In the genomic region with DNA sequence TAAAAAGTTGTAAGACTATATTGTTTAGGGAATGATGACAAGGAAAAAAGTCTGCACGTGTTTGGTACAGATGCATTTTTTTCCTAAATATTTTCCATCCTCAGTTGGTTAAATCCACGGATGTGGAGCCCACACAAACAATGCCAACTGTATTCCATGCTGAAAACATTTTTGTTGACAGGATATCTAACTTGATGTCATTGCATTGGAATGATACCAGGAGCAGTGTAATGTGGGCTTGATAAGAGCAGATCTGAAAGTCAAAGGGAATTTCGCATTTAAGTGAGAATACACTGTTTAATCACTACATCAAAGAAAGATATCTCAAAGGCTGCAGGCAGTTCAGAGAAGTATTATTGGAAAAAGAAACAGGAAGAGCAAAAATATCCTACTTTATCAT, we compare ENCODE assay signal across 19 cellular contexts. TPM values are rescaled to one million over a fixed set of nuclear protein-coding genes. Genes with fewer than 3 reads are reported as not detected.
DNase-seq lines count a peak whose midpoint lies in the region; ATAC-seq and TF ChIP-seq lines count a peak whose summit lies in the region.
"Had no signal": no experiment of that assay in that cellular context is flagged by ENCODE, and none has a peak within 500 bp of the region (broad histone marks: within the 10 kb centered on the region; RNA-seq: fewer than 3 reads in every experiment).

No MANE protein-coding gene starts in this region.

- TF ChIP-seq CTCF in Caco-2 (IDR thresholded peaks at IDR 0.05; ENCODE audit: insufficient read depth in 1 of 2, low read depth in 1 of 2, low read length in 1 of 2, severe bottlenecking in 1 of 2, unreplicated experiment in 1 of 2) = no peak
- TF ChIP-seq CTCF in cardiac fibroblast (IDR thresholded peaks at IDR 0.05; ENCODE audit: low read depth, low read length) = no peak
- TF ChIP-seq CTCF in hepatocyte (IDR thresholded peaks at IDR 0.05; ENCODE audit: poor library complexity) = no peak

- H3K4me1 Mint-ChIP-seq in Caco-2 (ENCODE audit: low read depth, unreplicated experiment) = peaks cover 32% of the 10 kb centered on the region

- H3K9me3 ChIP-seq in Caco-2 (no peaks in the 10 kb centered on the region), hepatocyte (ENCODE audit: low read depth) (no peaks in the 10 kb centered on the region)
- H3K9me3 ChIP-seq: SK-N-SH had no signal

- BruUV-seq in Caco-2 (replicated peaks; lab: Mats Ljungman, UMichigan) = no TSS peak

- H3K27me3 ChIP-seq in Caco-2 (replicated peaks; ENCODE audit: control insufficient read depth, insufficient read depth, low read length) (no peaks in the 10 kb centered on the region), hepatocyte (no peaks in the 10 kb centered on the region)

- 70% methylated on average over 3 of the region's 3 CpGs for WGBS in hepatocyte (ENCODE audit: low lambda C conversion rate, missing lambda C conversion rate)

- no peaks in the 10 kb centered on the region for H3K79me2 ChIP-seq in hepatocyte

- peak overlapping the region; percentile 40 for H3K27ac Mint-ChIP-seq in Caco-2 (ENCODE audit: unreplicated experiment)
- H3K27ac Mint-ChIP-seq: HFFc6, IgD-negative memory B cell had no signal

- H3K4me1 ChIP-seq in Caco-2 (peaks cover 56% of the 10 kb centered on the region), hepatocyte (ENCODE audit: insufficient read depth) (peaks cover 7% of the 10 kb centered on the region)

- no peaks in the 10 kb centered on the region for H3K36me3 Mint-ChIP-seq in Caco-2 (ENCODE audit: insufficient read depth, unreplicated experiment)

- DNase-seq in Caco-2 (no peak), RPMI7951 (ENCODE audit: low read depth) (peak; percentile 11), cardiac fibroblast (ENCODE audit: low read depth in 2 of 2) (peak; percentile 8 to 16), lung microvascular endothelial cell (ENCODE audit: low read depth in 2 of 2) (peak; percentile 71 to 91), hepatocyte (ENCODE audit: low spot score) (no peak), OCI-M2 (lab: John Stamatoyannopoulos, UW; ENCODE audit: unreplicated experiment) (no peak), NCI-H2196 treated with DMSO at 0.1 percent for 48 hours (lab: John Stamatoyannopoulos, UW; ENCODE audit: unreplicated experiment) (no peak)
- DNase-seq: HFFc6, Kasumi-1, NCI-H1930, NCI-H2171, NCI-H510A, SK-N-SH had no signal

- H3K4me2 ChIP-seq in hepatocyte = no peak overlapping the region
- H3K4me2 ChIP-seq: SK-N-SH had no signal

- no peak overlapping the region for H3K27ac ChIP-seq in hepatocyte
- H3K27ac ChIP-seq: C4-2B had no signal

- H3K9me3 Mint-ChIP-seq in Caco-2 (ENCODE audit: unreplicated experiment) = peaks cover 14% of the 10 kb centered on the region
- H3K9me3 Mint-ChIP-seq: HFFc6 had no signal

- H3K36me3 ChIP-seq in Caco-2 (ENCODE audit: control insufficient read depth, insufficient read depth, low read length) (no peaks in the 10 kb centered on the region), hepatocyte (replicated peaks; ENCODE audit: insufficient read depth, low read depth) (no peaks in the 10 kb centered on the region)

- H3K4me3 ChIP-seq in Caco-2 (ENCODE audit: low read depth, low read length) (no peak overlapping the region), cardiac fibroblast (replicated peaks in 1 of 2; ENCODE audit: low read depth in 2 of 2, low read length in 2 of 2) (no peak overlapping the region), hepatocyte (no peak overlapping the region)

- POLR2A ChIA-PET in Caco-2 (lab: Charles Lee) = no interaction called here

- H3K9me2 ChIP-seq in hepatocyte (replicated peaks; ENCODE audit: insufficient read depth) = no peaks in the 10 kb centered on the region

- no peaks in the 10 kb centered on the region for H4K20me1 ChIP-seq in hepatocyte (ENCODE audit: insufficient read depth, poor library complexity, severe bottlenecking)

- CTCF ChIA-PET in Caco-2 (lab: Charles Lee) = no interaction called here

- ATAC-seq in HG02884 (IDR thresholded peaks at IDR 0.05; ENCODE audit: unreplicated experiment) = no peak
- ATAC-seq: Panc1, Right ventricle myocardium inferior had no signal

- no peaks in the 10 kb centered on the region for H3K27me3 Mint-ChIP-seq in Caco-2 (ENCODE audit: insufficient read depth, unreplicated experiment)
- H3K27me3 Mint-ChIP-seq: IgD-negative memory B cell had no signal

- H2AFZ ChIP-seq in hepatocyte = no peak overlapping the region

- peak overlapping the region; percentile 17 for H3K4me3 Mint-ChIP-seq in Caco-2 (ENCODE audit: unreplicated experiment)
- H3K4me3 Mint-ChIP-seq: HFFc6, IgD-negative memory B cell had no signal

- intact Hi-C loops in Caco-2 (cut with micrococcal nuclease; ENCODE audit: unreplicated experiment) = no loop called here

RNA-seq across cellular contexts. Expression of gene TMEM140, which starts 49.5 kb away (rescaled TPM):
- 3.8 and 6.1 TPM in 2 replicates for total RNA-seq in Caco-2 (2022)
- total RNA-seq in RPMI7951 (2014; rRNA removed; shearing (Covaris generic)) = 7.1 and 7.6 TPM in 2 replicates
- 21.1 and 59.7 TPM in 2 replicates for total RNA-seq in lung microvascular endothelial cell
- 19.4 and 20.8 TPM in 2 replicates for total RNA-seq in hepatocyte
- polyA plus RNA-seq in hepatocyte = 12.9 and 23.1 TPM in 2 replicates
- total RNA-seq: A673 had no signal

Comparison
In these comparisons a context has a peak if more than half of its experiments do, and no peak if none do; other contexts are left out.
1. DNase-seq: peak in RPMI7951 (single experiment), cardiac fibroblast (2 of 2) and lung microvascular endothelial cell (2 of 2); none in Caco-2 (0 of 2), hepatocyte (single experiment), OCI-M2 (single experiment) and NCI-H2196 treated with DMSO at 0.1 percent for 48 hours (single experiment).